In genomic region chr16:67653131-67654068, GRCh38 we compare ENCODE assay signal across 10 cellular contexts. TPM values are rescaled to one million over a fixed set of nuclear protein-coding genes. Genes with fewer than 3 reads are reported as not detected.
A peak's percentile ranks its signal among the peaks of the same experiment; 100 is the strongest.
DNase-seq lines count a peak whose midpoint lies in the region; ATAC-seq and TF ChIP-seq lines count a peak whose summit lies in the region.
"Had no signal": no experiment of that assay in that cellular context is flagged by ENCODE, and none has a peak within 500 bp of the region (broad histone marks: within the 10 kb centered on the region; RNA-seq: fewer than 3 reads in every experiment).

No MANE protein-coding gene starts in this region.

- H3K4me3 Mint-ChIP-seq in WTC11 = peak overlapping the region; percentile 72
- H3K4me3 Mint-ChIP-seq in stimulated activated naive B cell treated with anti-CD40 and anti-IgM and Interleukin-4, amounts not matched to agents 10 μg/mL and 1 μg/mL and 100 μg/mL, for 72 hours = peak overlapping the region in 1 of 2 donors; percentile 36

- ATAC-seq in WTC11 = peak; percentile 28
- ATAC-seq in stimulated activated naive B cell treated with anti-CD40 and anti-IgM and Interleukin-4, amounts not matched to agents 10 μg/mL and 1 μg/mL and 100 μg/mL, for 72 hours (replicated peaks) = no peak
- no peak for ATAC-seq in GM21619 (IDR thresholded peaks at IDR 0.05; ENCODE audit: unreplicated experiment)

- peaks cover 12% of the 10 kb centered on the region for H3K4me1 Mint-ChIP-seq in WTC11
- peaks cover 4 to 28% of the 10 kb centered on the region in 2 donors for H3K4me1 Mint-ChIP-seq in stimulated activated naive B cell treated with anti-CD40 and anti-IgM and Interleukin-4, amounts not matched to agents 10 μg/mL and 1 μg/mL and 100 μg/mL, for 72 hours

- H3K27ac ChIP-seq in hepatocyte = no peak overlapping the region
- H3K27ac ChIP-seq: BLaER1 had no signal

- H3K27me3 Mint-ChIP-seq in WTC11 (ENCODE audit: low read depth) = peaks cover 67% of the 10 kb centered on the region
- H3K27me3 Mint-ChIP-seq in stimulated activated naive B cell treated with anti-CD40 and anti-IgM and Interleukin-4, amounts not matched to agents 10 μg/mL and 1 μg/mL and 100 μg/mL, for 72 hours = no peaks in the 10 kb centered on the region

- no peak overlapping the region for H3K27ac Mint-ChIP-seq in WTC11
- H3K27ac Mint-ChIP-seq in stimulated activated naive B cell treated with anti-CD40 and anti-IgM and Interleukin-4, amounts not matched to agents 10 μg/mL and 1 μg/mL and 100 μg/mL, for 72 hours = peak overlapping the region; percentile 59

- peaks cover 7% of the 10 kb centered on the region for H3K4me1 ChIP-seq in hepatocyte (ENCODE audit: insufficient read depth)

- H3K4me2 ChIP-seq in hepatocyte = peak overlapping the region; percentile 98
- H3K4me2 ChIP-seq: BLaER1 had no signal

- no peaks in the 10 kb centered on the region for H3K79me2 ChIP-seq in hepatocyte

- CTCF ChIA-PET in WTC11 (lab: Charles Lee) = interaction anchor here (0.6 to 6.8 kb wide), 10 partner anchors 10 to 222 kb away, joined by 3 to 38 read pairs (median 6); partner anchors contain the start of genes ATP6V0D1, C16orf86 and ENKD1

- WGBS in hepatocyte (ENCODE audit: low lambda C conversion rate, missing lambda C conversion rate) = 6% methylated on average over 41 of the region's 79 CpGs

- POLR2A ChIA-PET in WTC11 (lab: Charles Lee) = no interaction called here

- H3K4me3 ChIP-seq in hepatocyte = peak overlapping the region; percentile 45
- H3K4me3 ChIP-seq: BLaER1 had no signal

- no peaks in the 10 kb centered on the region for H3K9me3 ChIP-seq in hepatocyte (ENCODE audit: low read depth)
- H3K9me3 ChIP-seq: BLaER1 had no signal

- DNase-seq in NCI-H2081 (lab: John Stamatoyannopoulos, UW) = peak; percentile 11 to 18
- no peak for DNase-seq in NCI-H2081 treated with DMSO at 0.1 percent for 48 hours (lab: John Stamatoyannopoulos, UW)
- DNase-seq in WTC11 (ENCODE audit: low spot score) = no peak
- peak; percentile 52 for DNase-seq in hepatocyte (ENCODE audit: low spot score)
- no peak for DNase-seq in stimulated activated naive B cell treated with anti-CD40 and anti-IgM and Interleukin-4, amounts not matched to agents 10 μg/mL and 1 μg/mL and 100 μg/mL, for 72 hours
- DNase-seq in SW 1271 (lab: John Stamatoyannopoulos, UW) = no peak
- no peak for DNase-seq in AML-193 (lab: John Stamatoyannopoulos, UW)
- DNase-seq: NCI-H1436 had no signal

- no peaks in the 10 kb centered on the region for H3K9me3 Mint-ChIP-seq in WTC11
- no peaks in the 10 kb centered on the region for H3K9me3 Mint-ChIP-seq in stimulated activated naive B cell treated with anti-CD40 and anti-IgM and Interleukin-4, amounts not matched to agents 10 μg/mL and 1 μg/mL and 100 μg/mL, for 72 hours

- no peaks in the 10 kb centered on the region for H3K9me2 ChIP-seq in hepatocyte (replicated peaks; ENCODE audit: insufficient read depth)

- no peaks in the 10 kb centered on the region for H3K36me3 ChIP-seq in hepatocyte (replicated peaks; ENCODE audit: insufficient read depth, low read depth)

- no peak for TF ChIP-seq CTCF in WTC11 (IDR thresholded peaks at IDR 0.05)
- TF ChIP-seq CTCF in hepatocyte (IDR thresholded peaks at IDR 0.05; ENCODE audit: poor library complexity) = peak; percentile 7

- H3K27me3 ChIP-seq in hepatocyte = peaks cover 47% of the 10 kb centered on the region
- H3K27me3 ChIP-seq: BLaER1 had no signal

- H4K20me1 ChIP-seq in hepatocyte (ENCODE audit: insufficient read depth, poor library complexity, severe bottlenecking) = no peaks in the 10 kb centered on the region

- H2AFZ ChIP-seq in hepatocyte = no peak overlapping the region

- peaks cover 4% of the 10 kb centered on the region; the same call in 1 of the 2 replicates for H3K36me3 Mint-ChIP-seq in WTC11
- H3K36me3 Mint-ChIP-seq in stimulated activated naive B cell treated with anti-CD40 and anti-IgM and Interleukin-4, amounts not matched to agents 10 μg/mL and 1 μg/mL and 100 μg/mL, for 72 hours = peaks cover 39 to 47% of the 10 kb centered on the region in 2 donors

TF ChIP-seq in WTC11, 78 proteins besides CTCF, POLR2A, EP300 and RAD21:
- TF ChIP-seq ZNF219 (CRISPR knock-in tag; IDR thresholded peaks at IDR 0.05; ENCODE audit: borderline replicate concordance) = 0 out of 2 replicates have a peak, but pooled peaks have one; percentile 51
- TF ChIP-seq ZMAT4 (CRISPR knock-in tag; IDR thresholded peaks at IDR 0.05) = no peak
- TF ChIP-seq RORB (CRISPR knock-in tag; IDR thresholded peaks at IDR 0.05) = no peak
- TF ChIP-seq IRF1 (CRISPR knock-in tag; IDR thresholded peaks at IDR 0.05) = 0 out of 2 replicates have a peak, but pooled peaks have one; percentile 35
- 0 out of 2 replicates have a peak, but pooled peaks have one; percentile 57 for TF ChIP-seq HMGXB4 (CRISPR knock-in tag; IDR thresholded peaks at IDR 0.05)
- TF ChIP-seq RELA (CRISPR knock-in tag; IDR thresholded peaks at IDR 0.05; ENCODE audit: borderline replicate concordance) = peak; percentile 37; the same call in 1 of the 2 replicates
- 0 out of 2 replicates have a peak, but pooled peaks have one; percentile 46 for TF ChIP-seq FOXP4 (CRISPR knock-in tag; IDR thresholded peaks at IDR 0.05)
- no peak for TF ChIP-seq SOX15 (CRISPR knock-in tag; IDR thresholded peaks at IDR 0.05)

RNA-seq across cellular contexts. Expression of gene ACD, which starts 6.7 kb away (rescaled TPM):
- total RNA-seq in WTC11 (2021) (38.1 to 41.3 TPM (median 40.7 TPM) in 3 replicates), hepatocyte (17.1 and 18.5 TPM in 2 replicates)
- 26.3 and 28.5 TPM in 2 replicates for polyA plus RNA-seq in hepatocyte

RNA-seq across cellular contexts. Expression of gene PARD6A, which starts 7.4 kb away (rescaled TPM):
- total RNA-seq in WTC11 (2021) (17.1 to 18.5 TPM (median 17.4 TPM) in 3 replicates), hepatocyte (1.1 and 1.4 TPM in 2 replicates)
- polyA plus RNA-seq in hepatocyte = 1.8 and 3.0 TPM in 2 replicates

RNA-seq across cellular contexts. Expression of gene CARMIL2, which starts 8.5 kb away (rescaled TPM):
- total RNA-seq in WTC11 (2021) = 33.3 to 42.3 TPM (median 38.3 TPM) in 3 replicates
- 0.52 and 1.7 TPM in 2 replicates for total RNA-seq in hepatocyte
- polyA plus RNA-seq in hepatocyte = 2.6 and 2.9 TPM in 2 replicates

RNA-seq across cellular contexts. Expression of gene ENKD1, which starts 13.2 kb away (rescaled TPM):
- total RNA-seq in WTC11 (2021) = 10.3 to 11.9 TPM (median 11.7 TPM) in 3 replicates
- 8.3 and 10.2 TPM in 2 replicates for total RNA-seq in hepatocyte
- 13.1 and 16.0 TPM in 2 replicates for polyA plus RNA-seq in hepatocyte

RNA-seq across cellular contexts. Expression of gene C16orf86, which starts 13.2 kb away (rescaled TPM):
- 4.1 to 5.4 TPM (median 4.9 TPM) in 3 replicates for total RNA-seq in WTC11 (2021)
- 1.7 and 2.3 TPM in 2 replicates for total RNA-seq in hepatocyte
- 3.4 and 4.1 TPM in 2 replicates for polyA plus RNA-seq in hepatocyte

Comparison
In these comparisons a context has a peak if more than half of its experiments do, and no peak if none do; other contexts are left out.
1. DNase-seq: peak in NCI-H2081 (2 of 2) and hepatocyte (single experiment); none in NCI-H2081 treated with DMSO at 0.1 percent for 48 hours (single experiment), WTC11 (single experiment), stimulated activated naive B cell treated with anti-CD40 and anti-IgM and Interleukin-4, amounts not matched to agents 10 μg/mL and 1 μg/mL and 100 μg/mL, for 72 hours (single experiment), SW 1271 (0 of 2) and AML-193 (0 of 2).
2. RNA of gene CARMIL2, which starts 8.5 kb away (total RNA-seq): 33.3 to 42.3 TPM in WTC11; 0.52 to 1.7 TPM in hepatocyte; every median in the first group is over 10 times any median in the second.